4 cellular contexts compared by ENCODE assay signal in genomic region chr1:30359821-30360220, GRCh38.
"Had no signal": no experiment of that assay in that cellular context is flagged by ENCODE, and none has a peak within 500 bp of the region (broad histone marks: within the 10 kb centered on the region; RNA-seq: fewer than 3 reads in every experiment).

No MANE protein-coding gene starts in this region.

- H3K9me3 Mint-ChIP-seq: GM23338, H9 had no signal

- ATAC-seq: GM23338 had no signal

- DNase-seq: H9, HCEC 1CT, IMR-90 had no signal

- H3K27ac Mint-ChIP-seq: GM23338 had no signal

- H3K4me3 Mint-ChIP-seq: GM23338, H9 had no signal
